Comparison of ENCODE assay signal across 8 cellular contexts in the genomic region with DNA sequence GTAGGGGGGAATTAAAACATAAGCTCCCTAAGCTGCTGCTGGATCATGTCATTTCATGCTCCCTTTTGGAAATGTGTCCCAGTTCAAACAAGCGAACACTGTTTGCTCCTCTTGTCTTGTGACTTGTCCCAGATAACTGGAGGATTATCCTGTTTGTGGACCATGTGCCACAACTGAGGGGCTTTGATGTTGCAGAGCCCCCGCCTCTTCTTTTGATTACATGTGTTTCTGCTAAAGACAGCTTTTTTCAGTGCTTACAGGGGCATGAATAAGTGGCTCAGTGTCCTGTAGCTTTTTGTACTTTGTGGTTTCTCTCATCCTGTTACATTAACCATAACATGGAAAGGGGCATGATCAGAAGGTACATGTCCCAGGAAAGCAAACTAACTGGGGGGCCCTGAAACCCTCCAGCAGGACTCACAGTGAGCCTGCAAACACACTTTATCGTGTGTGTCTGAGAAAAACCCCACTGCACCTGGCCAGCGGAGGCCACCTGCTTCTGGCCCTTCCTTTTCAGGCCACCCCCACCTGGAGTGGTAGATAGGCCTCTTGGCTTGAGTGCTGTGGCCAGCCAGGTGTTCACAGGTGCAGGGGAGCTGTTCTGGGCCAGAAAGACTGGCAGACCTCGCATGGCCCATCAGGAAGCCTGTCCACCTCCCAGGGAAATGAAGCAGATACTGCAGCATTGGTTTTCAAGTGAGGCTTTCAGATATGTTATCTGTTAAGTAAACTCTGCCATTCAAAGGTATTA.
DNase-seq lines count a peak whose midpoint lies in the region; ATAC-seq and TF ChIP-seq lines count a peak whose summit lies in the region.
"Had no signal": no experiment of that assay in that cellular context is flagged by ENCODE, and none has a peak within 500 bp of the region (broad histone marks: within the 10 kb centered on the region; RNA-seq: fewer than 3 reads in every experiment).

No MANE protein-coding gene starts in this region.

- no peak for TF ChIP-seq POLR2A in right lobe of liver (IDR thresholded peaks at IDR 0.05)

- TF ChIP-seq CTCF in right lobe of liver (IDR thresholded peaks at IDR 0.05) (no peak), tibial artery (IDR thresholded peaks at IDR 0.05) (no peak)

- H3K27ac ChIP-seq in right lobe of liver (peak overlapping the region; percentile 1 to 44 (median 42)), tibial artery (peak overlapping the region; percentile 81 to 99)

- H3K4me1 ChIP-seq in right lobe of liver (peaks cover 0 to 47% (median 22%) of the 10 kb centered on the region in 4 donors), tibial artery (peaks cover 0 to 97% (median 73%) of the 10 kb centered on the region in 4 donors)

- H3K4me3 ChIP-seq in right lobe of liver: no peak overlapping the region
- H3K4me3 ChIP-seq in tibial artery: no peak overlapping the region
- H3K4me3 ChIP-seq: adrenal gland had no signal

- intact Hi-C loops in right lobe of liver (cut with DNase I): no loop called here
- intact Hi-C loops in tibial artery (cut with DNase I; ENCODE audit: low total_unique reads): no loop called here

- no peaks in the 10 kb centered on the region for H3K9me3 ChIP-seq in right lobe of liver
- H3K9me3 ChIP-seq in tibial artery: no peaks in the 10 kb centered on the region
- H3K9me3 ChIP-seq: adrenal gland had no signal

- no CpG with 5 or more reads among the region's 5 CpGs for WGBS in right lobe of liver (ENCODE audit: insufficient coverage, low coverage, low lambda C conversion rate, missing lambda C conversion rate)

- H3K36me3 ChIP-seq in right lobe of liver (peaks cover 0 to 14% (median 2%) of the 10 kb centered on the region in 4 donors), tibial artery (peaks cover 0 to 8% (median 0%) of the 10 kb centered on the region in 3 donors)

- in situ Hi-C loops in SK-MEL-5 (cut with HindIII; ENCODE audit: low pct_unique_long_range_greater_than_20kb, low sequenced_read_pairs): no loop called here

- H3K27me3 ChIP-seq in right lobe of liver (no peaks in the 10 kb centered on the region), tibial artery (no peaks in the 10 kb centered on the region)
- H3K27me3 ChIP-seq: adrenal gland had no signal

- DNase-seq in NCI-H128 (lab: John Stamatoyannopoulos, UW; ENCODE audit: unreplicated experiment): peak; percentile 53
- DNase-seq in SK-MEL-5 (ENCODE audit: low read depth, low spot score): peak; percentile 91
- no peak for DNase-seq in right lobe of liver
- DNase-seq in tibial artery: no peak
- no peak for DNase-seq in HPDE6-E6E7 (ENCODE audit: extremely low spot score)
- DNase-seq in HUDEP-2 (lab: John Stamatoyannopoulos, UW; ENCODE audit: unreplicated experiment in 76 of 76): no peak
- DNase-seq: adrenal gland had no signal

- ATAC-seq in right lobe of liver (peak in 3 of 4 donors; percentile 4 to 15 (median 4)), HG03442 (IDR thresholded peaks at IDR 0.05; ENCODE audit: unreplicated experiment) (no peak)

Comparison
In these comparisons a context has a peak if more than half of its experiments do, and no peak if none do; other contexts are left out.
1. DNase-seq: peak in NCI-H128 (single experiment) and SK-MEL-5 (single experiment); none in right lobe of liver (0 of 3), tibial artery (0 of 2), HPDE6-E6E7 (single experiment) and HUDEP-2 (0 of 76).